ENCODE assay signal across 10 cellular contexts in genomic region chr1:1420654-1421134, GRCh38. TPM values are rescaled to one million over a fixed set of nuclear protein-coding genes. Genes with fewer than 3 reads are reported as not detected.
A peak's percentile ranks its signal among the peaks of the same experiment; 100 is the strongest.
DNase-seq lines count a peak whose midpoint lies in the region; ATAC-seq and TF ChIP-seq lines count a peak whose summit lies in the region.
"Had no signal": no experiment of that assay in that cellular context is flagged by ENCODE, and none has a peak within 500 bp of the region (broad histone marks: within the 10 kb centered on the region; RNA-seq: fewer than 3 reads in every experiment).

No MANE protein-coding gene starts in this region.

- peaks cover 0 to 16% (median 4%) of the 10 kb centered on the region in 4 donors for H3K4me1 ChIP-seq in Peyer's patch
- peaks cover 5% of the 10 kb centered on the region for H3K4me1 ChIP-seq in rectal smooth muscle tissue (ENCODE audit: control insufficient read depth, insufficient read depth, low read length)

- intact Hi-C loops in left ventricle myocardium superior (cut with micrococcal nuclease): no loop called here

- TF ChIP-seq CTCF in GM20000 (IDR thresholded peaks at IDR 0.05; ENCODE audit: extremely low read depth, missing control alignments): no peak
- TF ChIP-seq CTCF in Peyer's patch (IDR thresholded peaks at IDR 0.05): no peak

- H3K36me3 ChIP-seq in Peyer's patch: no peaks in the 10 kb centered on the region
- no peaks in the 10 kb centered on the region for H3K36me3 ChIP-seq in rectal smooth muscle tissue (ENCODE audit: control insufficient read depth, insufficient read depth, low read length)

- no peak for ATAC-seq in left ventricle myocardium superior
- no peak for ATAC-seq in GM21528 (IDR thresholded peaks at IDR 0.05; ENCODE audit: low FRiP score, unreplicated experiment)
- no peak for ATAC-seq in HG03460 (IDR thresholded peaks at IDR 0.05; ENCODE audit: unreplicated experiment)
- ATAC-seq in HG03045 (IDR thresholded peaks at IDR 0.05; ENCODE audit: unreplicated experiment): no peak

- H3K4me3 ChIP-seq in Peyer's patch (peak overlapping the region in 3 of 4 donors; percentile 22 to 41 (median 39)), rectal smooth muscle tissue (ENCODE audit: low read length) (peak overlapping the region; percentile 58)
- H3K4me3 ChIP-seq: PC-9 had no signal

- H3K9me3 ChIP-seq in Peyer's patch: no peaks in the 10 kb centered on the region

- peak overlapping the region in 1 of 4 donors; percentile 49 for H3K27ac ChIP-seq in Peyer's patch
- peak overlapping the region; percentile 32 for H3K27ac ChIP-seq in rectal smooth muscle tissue (ENCODE audit: low read depth, low read length)
- H3K27ac ChIP-seq: PC-9 had no signal

- DNase-seq in GM20000 (ENCODE audit: low spot score) (peak; percentile 25), Peyer's patch (no peak), left ventricle myocardium superior (peak; percentile 21)
- DNase-seq in activated CD4-positive, CD25-positive, alpha-beta regulatory T cell (lab: John Stamatoyannopoulos, UW): no peak

- H3K9ac ChIP-seq in rectal smooth muscle tissue (ENCODE audit: low read length): no peak overlapping the region

- TF ChIP-seq POLR2A in Peyer's patch (IDR thresholded peaks at IDR 0.05): no peak

- H3K27me3 ChIP-seq in Peyer's patch (no peaks in the 10 kb centered on the region), rectal smooth muscle tissue (ENCODE audit: control insufficient read depth, insufficient read depth, low read length) (peaks cover 6% of the 10 kb centered on the region)

RNA-seq across cellular contexts. Expression of gene ANKRD65, which starts 0.4 kb away (rescaled TPM):
- total RNA-seq in Peyer's patch (10 to 100 TPM in 1 of 4 donors, 1 to 10 TPM in 2, under 1 TPM in 1; 0.54 to 11.6 (median 2.0) TPM), left ventricle myocardium superior (2.1 TPM)
- total RNA-seq: Daoy had no signal

RNA-seq across cellular contexts. Expression of gene MRPL20, which starts 13.6 kb away (rescaled TPM):
- total RNA-seq in Peyer's patch (10 to 100 TPM; 58.2 to 94.1 (median 78.2) TPM), left ventricle myocardium superior (155 TPM)

RNA-seq across cellular contexts. Expression of gene VWA1, which starts 14.8 kb away (rescaled TPM):
- 10 to 100 TPM in 1 of 4 donors, 1 to 10 TPM in 3; 3.2 to 14.0 (median 6.7) TPM for total RNA-seq in Peyer's patch
- 13.5 TPM for total RNA-seq in left ventricle myocardium superior

RNA-seq across cellular contexts. Expression of gene CCNL2, which starts 21.6 kb away (rescaled TPM):
- total RNA-seq in Peyer's patch (1,000 to 10,000 TPM in 1 of 4 donors, 100 to 1,000 TPM in 3; 216 to 1,008 (median 423) TPM), left ventricle myocardium superior (61.0 TPM)

RNA-seq across cellular contexts. Expression of gene ATAD3C, which starts 28.8 kb away (rescaled TPM):
- total RNA-seq in Peyer's patch (under 1 TPM in 1 of 4 donors, not detected in 3; 0.27 TPM), left ventricle myocardium superior (1.9 TPM)

Comparison
In these comparisons a context has a peak if more than half of its experiments do, and no peak if none do; other contexts are left out.
1. DNase-seq: peak in GM20000 (single experiment) and left ventricle myocardium superior (single experiment); none in Peyer's patch (0 of 3) and activated CD4-positive, CD25-positive, alpha-beta regulatory T cell (0 of 4).